Comparison of ENCODE assay signal across 1 cellular context in genomic region chr12:8949525-8950286, GRCh38.
TF ChIP-seq lines count a peak whose summit lies in the region.

M6PR (minus strand) TSS chr12:8949645; CDS start chr12:8946404, 3,241 bp downstream.

TF ChIP-seq in K562, 482 proteins besides CTCF, POLR2A, EP300 and RAD21 (continued from another document and continues in another):
- TF ChIP-seq PREB (CRISPR knock-in tag; IDR thresholded peaks at IDR 0.05): no peak
- TF ChIP-seq ZNF134 (CRISPR knock-in tag; conservative IDR thresholded peaks at IDR 0.05): no peak
- TF ChIP-seq XRCC4 (IDR thresholded peaks at IDR 0.05; ENCODE audit: extremely low read depth, insufficient read depth, insufficient read length): no peak
- TF ChIP-seq ZNF277 (CRISPR knock-in tag; IDR thresholded peaks at IDR 0.05; ENCODE audit: borderline replicate concordance): no peak
- TF ChIP-seq ELF2 (CRISPR knock-in tag; IDR thresholded peaks at IDR 0.05): peak; percentile 87
- TF ChIP-seq ELK1 (CRISPR knock-in tag; IDR thresholded peaks at IDR 0.05): no peak
- TF ChIP-seq ZKSCAN1 (IDR thresholded peaks at IDR 0.05; ENCODE audit: low read depth, low read length): no peak
- TF ChIP-seq TEAD4 (IDR thresholded peaks at IDR 0.05; ENCODE audit: low read length): no peak
- no peak for TF ChIP-seq TEAD4 (CRISPR knock-in tag; IDR thresholded peaks at IDR 0.05; ENCODE audit: borderline replicate concordance)
- no peak for TF ChIP-seq JUNB (CRISPR knock-in tag; conservative IDR thresholded peaks at IDR 0.05)
- no peak; the same call in 1 of the 2 replicates for TF ChIP-seq NCOR1 (IDR thresholded peaks at IDR 0.05)
- TF ChIP-seq SRF (CRISPR knock-in tag; IDR thresholded peaks at IDR 0.05): peak in 1 of 2 experiments; percentile 42; a peak in 1 of 4 replicates
- no peak for TF ChIP-seq ZNF561 (CRISPR knock-in tag; conservative IDR thresholded peaks at IDR 0.05)
- TF ChIP-seq ZBTB17 (CRISPR knock-in tag; IDR thresholded peaks at IDR 0.05): peak; percentile 42; the same call in 1 of the 2 replicates
- TF ChIP-seq ATF7 (IDR thresholded peaks at IDR 0.05): peak; percentile 56
- no peak for TF ChIP-seq SREBF1 (IDR thresholded peaks at IDR 0.05; ENCODE audit: borderline replicate concordance, low read depth, low read length)
- no peak for TF ChIP-seq BCLAF1 (IDR thresholded peaks at IDR 0.05; ENCODE audit: borderline replicate concordance in 1 of 2, control insufficient read depth in 1 of 2, low read depth in 2 of 2, low read length in 1 of 2)
- no peak for TF ChIP-seq MYNN (IDR thresholded peaks at IDR 0.05)
- no peak for TF ChIP-seq MYNN (CRISPR knock-in tag; IDR thresholded peaks at IDR 0.05)
- no peak for TF ChIP-seq ILF3 (IDR thresholded peaks at IDR 0.05; ENCODE audit: borderline replicate concordance)
- TF ChIP-seq ILK (tag; IDR thresholded peaks at IDR 0.05; ENCODE audit: borderline replicate concordance, low read depth): no peak
- no peak for TF ChIP-seq ZNF764 (CRISPR knock-in tag; IDR thresholded peaks at IDR 0.05; ENCODE audit: low read depth)
- no peak for TF ChIP-seq CAMTA2 (CRISPR knock-in tag; conservative IDR thresholded peaks at IDR 0.05)
- no peak for TF ChIP-seq TFAM (CRISPR knock-in tag; conservative IDR thresholded peaks at IDR 0.05)
- no peak for TF ChIP-seq HBP1 (CRISPR knock-in tag; IDR thresholded peaks at IDR 0.05)
- no peak for TF ChIP-seq ZNF217 (CRISPR knock-in tag; IDR thresholded peaks at IDR 0.05)
- TF ChIP-seq RERE (CRISPR knock-in tag; IDR thresholded peaks at IDR 0.05; ENCODE audit: borderline replicate concordance): no peak
- TF ChIP-seq GABPB1 (CRISPR knock-in tag; IDR thresholded peaks at IDR 0.05): peak; percentile 98
- peak; percentile 86 for TF ChIP-seq RBFOX2 (IDR thresholded peaks at IDR 0.05; ENCODE audit: low read depth, low read length)
- TF ChIP-seq ZKSCAN3 (CRISPR knock-in tag; IDR thresholded peaks at IDR 0.05): no peak
- TF ChIP-seq TBL1XR1 (IDR thresholded peaks at IDR 0.05; ENCODE audit: low read length in 2 of 2): no peak
- no peak for TF ChIP-seq U2AF2 (optimal IDR thresholded peaks at IDR 0.05; ENCODE audit: low read depth, low read length)
- TF ChIP-seq ZC3H8 (IDR thresholded peaks at IDR 0.05): no peak
- TF ChIP-seq ZNF143 (CRISPR knock-in tag; IDR thresholded peaks at IDR 0.05): peak; percentile 91
- TF ChIP-seq ZNF75A (CRISPR knock-in tag; IDR thresholded peaks at IDR 0.05): no peak
- 0 out of 2 replicates have a peak, but pooled peaks have one; percentile 52 for TF ChIP-seq TOE1 (IDR thresholded peaks at IDR 0.05; ENCODE audit: borderline replicate concordance)
- TF ChIP-seq TOE1 (CRISPR knock-in tag; IDR thresholded peaks at IDR 0.05; ENCODE audit: borderline replicate concordance, low read depth): no peak
- TF ChIP-seq ZNF431 (CRISPR knock-in tag; IDR thresholded peaks at IDR 0.05): no peak
- TF ChIP-seq SAFB2 (IDR thresholded peaks at IDR 0.05; ENCODE audit: borderline replicate concordance, low read depth, low read length, severe bottlenecking): no peak
- no peak for TF ChIP-seq U2AF1 (optimal IDR thresholded peaks at IDR 0.05; ENCODE audit: low read depth, low read length)
- TF ChIP-seq ZFP91 (CRISPR knock-in tag; IDR thresholded peaks at IDR 0.05): no peak
- peak; percentile 42 for TF ChIP-seq ARID1B (IDR thresholded peaks at IDR 0.05)
- no peak for TF ChIP-seq MYBL2 (IDR thresholded peaks at IDR 0.05; ENCODE audit: low read depth)
- TF ChIP-seq MYBL2 (CRISPR knock-in tag; IDR thresholded peaks at IDR 0.05; ENCODE audit: borderline replicate concordance): no peak
- peak; percentile 64; the same call in 1 of the 2 replicates for TF ChIP-seq SMARCA4 (IDR thresholded peaks at IDR 0.05)
- no peak for TF ChIP-seq ZNF124 (CRISPR knock-in tag; IDR thresholded peaks at IDR 0.05)
- no peak for TF ChIP-seq ZNF79 (CRISPR knock-in tag; IDR thresholded peaks at IDR 0.05; ENCODE audit: low read depth)
- peak; percentile 1 for TF ChIP-seq KDM5B (IDR thresholded peaks at IDR 0.05; ENCODE audit: insufficient replicate concordance, low read depth, low read length)
- peak; percentile 43 for TF ChIP-seq HMGN3 (IDR thresholded peaks at IDR 0.05; ENCODE audit: borderline replicate concordance, extremely low read depth, insufficient read length, low read depth, low read length)
- no peak for TF ChIP-seq ZNF830 (CRISPR knock-in tag; IDR thresholded peaks at IDR 0.05)
- peak; percentile 74 for TF ChIP-seq POLR2B (IDR thresholded peaks at IDR 0.05; ENCODE audit: low read depth, partially characterized antibody)
- TF ChIP-seq MLX (CRISPR knock-in tag; conservative IDR thresholded peaks at IDR 0.05): no peak
- no peak for TF ChIP-seq ATF2 (CRISPR knock-in tag; IDR thresholded peaks at IDR 0.05)
- TF ChIP-seq ZNF165 (CRISPR knock-in tag; IDR thresholded peaks at IDR 0.05; ENCODE audit: borderline replicate concordance): no peak
- TF ChIP-seq NFIC (IDR thresholded peaks at IDR 0.05): peak; percentile 56
- TF ChIP-seq NRF1 (conservative IDR thresholded peaks at IDR 0.05 in 1 of 2, IDR thresholded peaks at IDR 0.05 in 1 of 2): peak; percentile 76 to 82
- 0 out of 2 replicates have a peak, but pooled peaks have one; percentile 56 for TF ChIP-seq POLR2H (tag; IDR thresholded peaks at IDR 0.05; ENCODE audit: low read depth)
- TF ChIP-seq MED1 (CRISPR knock-in tag; IDR thresholded peaks at IDR 0.05; ENCODE audit: borderline replicate concordance): no peak
